Comparison of ENCODE assay signal across 9 cellular contexts in genomic region chr20:50321797-50322480, GRCh38.
A peak's percentile ranks its signal among the peaks of the same experiment; 100 is the strongest.
DNase-seq lines count a peak whose midpoint lies in the region; ATAC-seq, FAIRE-seq and TF ChIP-seq lines count a peak whose summit lies in the region.
"Had no signal": no experiment of that assay in that cellular context is flagged by ENCODE, and none has a peak within 500 bp of the region (broad histone marks: within the 10 kb centered on the region; RNA-seq: fewer than 3 reads in every experiment).

No MANE protein-coding gene starts in this region.

- H3K9ac ChIP-seq in stomach smooth muscle (ENCODE audit: low read length in 2 of 2), result peak overlapping the region; percentile 19 to 47

- POLR2A ChIA-PET in CD4-positive, alpha-beta memory T cell (lab: Charles Lee; ENCODE audit: partially characterized antibody), result no interaction called here

- intact Hi-C loops in lower lobe of right lung (cut with DNase I), result no loop called here
- intact Hi-C loops in CD4-positive, alpha-beta memory T cell (cut with micrococcal nuclease), result no loop called here

- H3K4me1 ChIP-seq in lower lobe of right lung (peaks cover 38% of the 10 kb centered on the region), stomach smooth muscle (ENCODE audit: control insufficient read depth, insufficient read depth, low read length) (peaks cover 21% of the 10 kb centered on the region)
- H3K4me1 ChIP-seq in CD4-positive, alpha-beta memory T cell (ENCODE audit: insufficient read depth, low read length), result no peaks in the 10 kb centered on the region

- H3K27ac ChIP-seq in lower lobe of right lung, result peak overlapping the region; percentile 89
- H3K27ac ChIP-seq in stomach smooth muscle (ENCODE audit: low read length), result peak overlapping the region; percentile 64
- no peak overlapping the region for H3K27ac ChIP-seq in CD4-positive, alpha-beta memory T cell (ENCODE audit: low read depth, low read length)

- ATAC-seq in lower lobe of right lung (peak; percentile 78 to 88), HG03565 (IDR thresholded peaks at IDR 0.05; ENCODE audit: unreplicated experiment) (no peak)

- H3K36me3 Mint-ChIP-seq in CD4-positive, alpha-beta memory T cell, result no peaks in the 10 kb centered on the region
- H3K36me3 Mint-ChIP-seq in activated T-cell treated with anti-CD3 and anti-CD28 coated beads, Interleukin-2, amount 50 U/mL, for 24 hours (ENCODE audit: low read depth), result no peaks in the 10 kb centered on the region

- H3K27me3 ChIP-seq in bronchial epithelial cell (ENCODE audit: control insufficient read depth, insufficient read depth, low read length) (no peaks in the 10 kb centered on the region), lower lobe of right lung (ENCODE audit: low read depth) (no peaks in the 10 kb centered on the region), stomach smooth muscle (ENCODE audit: control insufficient read depth in 1 of 2, insufficient read depth in 2 of 2, low read length in 2 of 2) (no peaks in the 10 kb centered on the region)
- H3K27me3 ChIP-seq in CD4-positive, alpha-beta memory T cell (ENCODE audit: insufficient read depth, low read length), result no peaks in the 10 kb centered on the region

- H3K4me3 ChIP-seq in bronchial epithelial cell (ENCODE audit: low read depth, low read length), result no peak overlapping the region
- peak overlapping the region; percentile 49 for H3K4me3 ChIP-seq in lower lobe of right lung
- peak overlapping the region in 1 of 2 donors; percentile 40 for H3K4me3 ChIP-seq in stomach smooth muscle (ENCODE audit: low read length in 2 of 2)
- H3K4me3 ChIP-seq in CD4-positive, alpha-beta memory T cell (ENCODE audit: low read length in 2 of 2), result no peak overlapping the region

- H3K27ac Mint-ChIP-seq in CD4-positive, alpha-beta memory T cell, result no peak overlapping the region
- no peak overlapping the region for H3K27ac Mint-ChIP-seq in activated T-cell treated with anti-CD3 and anti-CD28 coated beads, Interleukin-2, amount 50 U/mL, for 24 hours

- H3K36me3 ChIP-seq in bronchial epithelial cell (ENCODE audit: control insufficient read depth, insufficient read depth, low read length) (no peaks in the 10 kb centered on the region), lower lobe of right lung (no peaks in the 10 kb centered on the region), stomach smooth muscle (ENCODE audit: control insufficient read depth in 2 of 2, insufficient read depth in 2 of 2, low read length in 2 of 2) (no peaks in the 10 kb centered on the region)
- H3K36me3 ChIP-seq in CD4-positive, alpha-beta memory T cell (ENCODE audit: insufficient read depth, low read length), result no peaks in the 10 kb centered on the region

- no peak for FAIRE-seq in bronchial epithelial cell (lab: Jason Lieb, UNC)
- FAIRE-seq in GM12891 (lab: Jason Lieb, UNC), result no peak
- FAIRE-seq: islet of Langerhans had no signal

- TF ChIP-seq CTCF in bronchial epithelial cell (IDR thresholded peaks at IDR 0.05; ENCODE audit: insufficient read depth, low read length, severe bottlenecking) (no peak), lower lobe of right lung (IDR thresholded peaks at IDR 0.05) (no peak)

- H3K27me3 Mint-ChIP-seq in CD4-positive, alpha-beta memory T cell, result peaks cover 6 to 10% of the 10 kb centered on the region in 2 donors
- H3K27me3 Mint-ChIP-seq in activated T-cell treated with anti-CD3 and anti-CD28 coated beads, Interleukin-2, amount 50 U/mL, for 24 hours, result peaks cover 17% of the 10 kb centered on the region

- no peak for TF ChIP-seq POLR2A in GM12891 (IDR thresholded peaks at IDR 0.05; ENCODE audit: low read depth, low read length)

- H3K9me3 ChIP-seq in lower lobe of right lung (no peaks in the 10 kb centered on the region), stomach smooth muscle (ENCODE audit: control insufficient read depth in 2 of 2, low read length in 2 of 2) (no peaks in the 10 kb centered on the region)
- no peaks in the 10 kb centered on the region for H3K9me3 ChIP-seq in CD4-positive, alpha-beta memory T cell (ENCODE audit: control insufficient read depth in 1 of 2, low read length in 2 of 2)

- CTCF ChIA-PET in CD4-positive, alpha-beta memory T cell (lab: Charles Lee; ENCODE audit: partially characterized antibody), result no interaction called here

- peaks cover 0 to 5% (median 0%) of the 10 kb centered on the region in 8 donors for H3K9me3 Mint-ChIP-seq in CD4-positive, alpha-beta memory T cell
- no peaks in the 10 kb centered on the region for H3K9me3 Mint-ChIP-seq in activated T-cell treated with anti-CD3 and anti-CD28 coated beads, Interleukin-2, amount 50 U/mL, for 24 hours

- no peaks in the 10 kb centered on the region for H3K4me1 Mint-ChIP-seq in CD4-positive, alpha-beta memory T cell
- H3K4me1 Mint-ChIP-seq in activated T-cell treated with anti-CD3 and anti-CD28 coated beads, Interleukin-2, amount 50 U/mL, for 24 hours (ENCODE audit: low read depth), result peaks cover 20% of the 10 kb centered on the region

- no peak overlapping the region for H3K4me3 Mint-ChIP-seq in CD4-positive, alpha-beta memory T cell
- no peak overlapping the region for H3K4me3 Mint-ChIP-seq in activated T-cell treated with anti-CD3 and anti-CD28 coated beads, Interleukin-2, amount 50 U/mL, for 24 hours

- DNase-seq in M059J (ENCODE audit: low read depth) (peak; percentile 54), bronchial epithelial cell (ENCODE audit: low read depth) (peak; percentile 61), lower lobe of right lung (peak; percentile 80), GM12891 (ENCODE audit: insufficient read length, low spot score) (no peak)
- no peak for DNase-seq in CD4-positive, alpha-beta memory T cell
- DNase-seq in activated T-cell treated with anti-CD3 and anti-CD28 coated beads, Interleukin-2, amount 50 U/mL, for 24 hours, result no peak

TF ChIP-seq in GM12891, 5 proteins besides CTCF, POLR2A, EP300 and RAD21:
- no peak for TF ChIP-seq TAF1 (IDR thresholded peaks at IDR 0.05; ENCODE audit: low read depth, low read length)
- no peak for TF ChIP-seq POU2F2 (IDR thresholded peaks at IDR 0.05; ENCODE audit: low read depth, low read length)
- TF ChIP-seq PAX5 (IDR thresholded peaks at IDR 0.05; ENCODE audit: insufficient read depth, low read length, severe bottlenecking), result no peak
- TF ChIP-seq SPI1 (IDR thresholded peaks at IDR 0.05; ENCODE audit: low read depth, low read length), result no peak
- no peak for TF ChIP-seq POLR2AphosphoS5 (IDR thresholded peaks at IDR 0.05; ENCODE audit: low read depth, low read length)

Comparison
In these comparisons a context has a peak if more than half of its experiments do, and no peak if none do; other contexts are left out.
1. DNase-seq: peak in M059J (single experiment), bronchial epithelial cell (single experiment) and lower lobe of right lung (single experiment); none in CD4-positive, alpha-beta memory T cell (0 of 5), GM12891 (single experiment) and activated T-cell treated with anti-CD3 and anti-CD28 coated beads, Interleukin-2, amount 50 U/mL, for 24 hours (single experiment).